In the genomic region with DNA sequence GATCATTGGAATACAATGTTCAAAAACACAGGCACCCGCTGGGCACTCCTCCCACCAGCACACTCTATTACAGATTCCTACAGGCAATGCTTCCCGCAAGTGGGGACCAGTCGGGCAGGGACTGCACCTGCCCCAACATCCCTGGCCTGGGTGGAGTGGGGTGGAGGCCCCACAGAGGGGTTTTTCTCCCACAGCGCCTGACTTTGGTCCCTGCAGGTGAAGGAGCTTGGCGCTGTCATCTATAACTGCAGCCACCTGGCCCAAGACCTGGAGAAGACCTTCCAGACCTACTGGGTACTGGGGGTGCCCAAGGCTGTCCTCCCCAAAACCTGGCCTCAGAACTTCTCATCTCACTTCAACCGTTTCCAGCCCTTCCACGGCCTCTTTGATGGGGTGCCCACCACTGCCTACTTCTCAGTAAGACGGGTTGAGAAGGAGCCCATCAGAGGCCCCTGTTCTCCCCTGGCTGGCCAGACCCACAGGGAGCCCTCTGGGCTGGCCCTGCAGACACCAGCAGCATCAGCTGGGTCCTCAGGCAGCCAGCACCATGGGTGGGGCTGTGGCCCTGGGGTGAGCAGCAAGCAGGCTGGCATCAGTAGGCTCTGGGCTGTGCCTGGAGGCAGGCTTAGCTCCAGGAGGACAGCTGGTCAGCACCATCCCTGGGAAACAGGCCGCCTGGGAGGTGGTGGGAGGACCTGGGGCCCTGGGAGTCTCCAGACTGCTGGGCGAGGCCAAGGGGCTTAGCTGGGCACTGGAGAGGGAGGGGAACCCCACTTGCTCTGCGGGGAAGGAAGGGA, we compare ENCODE assay signal across 24 cellular contexts. TPM values are rescaled to one million over a fixed set of nuclear protein-coding genes. Genes with fewer than 3 reads are reported as not detected.
DNase-seq lines count a peak whose midpoint lies in the region; ATAC-seq and TF ChIP-seq lines count a peak whose summit lies in the region.
"Had no signal": no experiment of that assay in that cellular context is flagged by ENCODE, and none has a peak within 500 bp of the region (broad histone marks: within the 10 kb centered on the region; RNA-seq: fewer than 3 reads in every experiment).

No MANE protein-coding gene starts in this region.

- no peak for TF ChIP-seq EP300 in transverse colon (IDR thresholded peaks at IDR 0.05; ENCODE audit: low read depth)

- no peak for TF ChIP-seq CTCF in heart right ventricle (IDR thresholded peaks at IDR 0.05)
- TF ChIP-seq CTCF in Peyer's patch (IDR thresholded peaks at IDR 0.05), result no peak
- no peak for TF ChIP-seq CTCF in transverse colon (IDR thresholded peaks at IDR 0.05)

- DNase-seq in right cardiac atrium, result peak in 2 of 3 donors; percentile 46 to 48
- DNase-seq in heart right ventricle, result no peak
- peak in 2 of 3 donors; percentile 36 to 44 for DNase-seq in Peyer's patch
- no peak for DNase-seq in memory B cell (ENCODE audit: low spot score in 2 of 2)
- DNase-seq in ureter (ENCODE audit: low spot score), result peak; percentile 37
- DNase-seq in NAMALWA (ENCODE audit: low spot score), result no peak
- no peak for DNase-seq in transverse colon
- DNase-seq: activated CD4-positive, alpha-beta T cell treated with anti-CD3 and anti-CD28 coated beads for 36 hours; activated naive CD8-positive, alpha-beta T cell treated with anti-CD3 and anti-CD28 coated beads, Interleukin-2, amount 50 U/mL, for 24 hours; CD4-positive, alpha-beta memory T cell; DMS153; effector memory CD8-positive, alpha-beta T cell; kidney glomerular epithelial cell; mesenchymal stem cell; NCI-H1417; NCI-H446 treated with DMSO at 0.1 percent for 48 hours; SHP77; SW 1271 had no signal

- H3K4me1 ChIP-seq in right cardiac atrium (ENCODE audit: control insufficient read depth, insufficient read depth, low read length), result no peaks in the 10 kb centered on the region
- H3K4me1 ChIP-seq in heart right ventricle, result peaks cover 6 to 31% (median 14%) of the 10 kb centered on the region in 9 donors
- peaks cover 0 to 20% (median 5%) of the 10 kb centered on the region in 4 donors for H3K4me1 ChIP-seq in Peyer's patch
- peaks cover 0 to 13% (median 8%) of the 10 kb centered on the region in 4 donors for H3K4me1 ChIP-seq in transverse colon

- peaks cover 2% of the 10 kb centered on the region for H3K27me3 Mint-ChIP-seq in memory B cell

- H3K36me3 ChIP-seq in heart right ventricle, result no peaks in the 10 kb centered on the region
- no peaks in the 10 kb centered on the region for H3K36me3 ChIP-seq in Peyer's patch
- no peaks in the 10 kb centered on the region for H3K36me3 ChIP-seq in transverse colon
- H3K36me3 ChIP-seq: suprapubic skin had no signal

- H3K4me3 ChIP-seq in right cardiac atrium (ENCODE audit: low read length) (no peak overlapping the region), heart right ventricle (no peak overlapping the region), Peyer's patch (no peak overlapping the region), transverse colon (no peak overlapping the region)
- H3K4me3 ChIP-seq: suprapubic skin had no signal

- no peaks in the 10 kb centered on the region for H3K9me3 ChIP-seq in right cardiac atrium (ENCODE audit: control insufficient read depth, low read length)
- no peaks in the 10 kb centered on the region for H3K9me3 ChIP-seq in heart right ventricle
- H3K9me3 ChIP-seq in Peyer's patch, result no peaks in the 10 kb centered on the region
- no peaks in the 10 kb centered on the region for H3K9me3 ChIP-seq in transverse colon
- H3K9me3 ChIP-seq: suprapubic skin had no signal

- 80% methylated on average over 11 of the region's 11 CpGs for WGBS in right cardiac atrium
- WGBS in heart right ventricle, 2 donors, result 82 to 87% methylated on average over 11 of the region's 11 CpGs
- 76 to 87% methylated on average over 3 to 10 of the region's 11 CpGs for WGBS in transverse colon (ENCODE audit: low coverage in 1 of 2), 2 donors

- peaks cover 17% of the 10 kb centered on the region for H3K4me1 Mint-ChIP-seq in memory B cell
- H3K4me1 Mint-ChIP-seq: activated T-helper 17 cell treated with anti-CD3 and anti-CD28 coated beads, Interleukin-2, amount 50 U/mL, for 72 hours had no signal

- H3K9me3 Mint-ChIP-seq in memory B cell, result no peaks in the 10 kb centered on the region
- H3K9me3 Mint-ChIP-seq: activated naive CD8-positive, alpha-beta T cell treated with anti-CD3 and anti-CD28 coated beads, Interleukin-2, amount 50 U/mL, for 24 hours; activated T-helper 17 cell treated with anti-CD3 and anti-CD28 coated beads, Interleukin-2, amount 50 U/mL, for 72 hours; CD4-positive, alpha-beta memory T cell; effector memory CD8-positive, alpha-beta T cell; naive thymus-derived CD4-positive, alpha-beta T cell had no signal

- peaks cover 2% of the 10 kb centered on the region for H3K36me3 Mint-ChIP-seq in memory B cell
- H3K36me3 Mint-ChIP-seq: CD4-positive, alpha-beta memory T cell had no signal

- in situ Hi-C loops in transverse colon (cut with MboI; ENCODE audit: low pct_ligation_motif_present in 1 of 4, low pct_unique_long_range_greater_than_20kb in 1 of 4, low sequenced_read_pairs in 3 of 4), result no loop called here

- no peak overlapping the region for H3K27ac Mint-ChIP-seq in memory B cell
- H3K27ac Mint-ChIP-seq: activated CD4-positive, alpha-beta T cell treated with anti-CD3 and anti-CD28 coated beads for 36 hours; activated naive CD8-positive, alpha-beta T cell treated with anti-CD3 and anti-CD28 coated beads, Interleukin-2, amount 50 U/mL, for 24 hours; activated T-helper 17 cell treated with anti-CD3 and anti-CD28 coated beads, Interleukin-2, amount 50 U/mL, for 72 hours; CD4-positive, alpha-beta memory T cell; effector memory CD8-positive, alpha-beta T cell had no signal

- ATAC-seq in right cardiac atrium (no peak), heart right ventricle (no peak), memory B cell (ENCODE audit: low read depth) (no peak), HG03432 (IDR thresholded peaks at IDR 0.05; ENCODE audit: unreplicated experiment) (no peak)
- ATAC-seq: activated CD4-positive, alpha-beta T cell treated with anti-CD3 and anti-CD28 coated beads for 36 hours; activated naive CD8-positive, alpha-beta T cell treated with anti-CD3 and anti-CD28 coated beads, Interleukin-2, amount 50 U/mL, for 24 hours; activated T-helper 17 cell treated with anti-CD3 and anti-CD28 coated beads, Interleukin-2, amount 50 U/mL, for 72 hours; effector memory CD8-positive, alpha-beta T cell; esophagus mucosa; naive thymus-derived CD4-positive, alpha-beta T cell had no signal

- H3K4me3 Mint-ChIP-seq in memory B cell, result peak overlapping the region; percentile 39
- H3K4me3 Mint-ChIP-seq: activated CD4-positive, alpha-beta T cell treated with anti-CD3 and anti-CD28 coated beads for 36 hours; activated naive CD8-positive, alpha-beta T cell treated with anti-CD3 and anti-CD28 coated beads, Interleukin-2, amount 50 U/mL, for 24 hours; activated T-helper 17 cell treated with anti-CD3 and anti-CD28 coated beads, Interleukin-2, amount 50 U/mL, for 72 hours; effector memory CD8-positive, alpha-beta T cell had no signal

- H3K27me3 ChIP-seq in right cardiac atrium (ENCODE audit: control insufficient read depth, insufficient read depth) (no peaks in the 10 kb centered on the region), heart right ventricle (peaks cover 0 to 44% (median 13%) of the 10 kb centered on the region in 7 donors), Peyer's patch (no peaks in the 10 kb centered on the region), transverse colon (peaks cover 45% of the 10 kb centered on the region)
- H3K27me3 ChIP-seq: suprapubic skin had no signal

- TF ChIP-seq POLR2A in Peyer's patch (IDR thresholded peaks at IDR 0.05) (no peak), transverse colon (IDR thresholded peaks at IDR 0.05) (no peak)

- H3K27ac ChIP-seq in right cardiac atrium (ENCODE audit: low read length) (no peak overlapping the region), heart right ventricle (no peak overlapping the region), Peyer's patch (no peak overlapping the region), transverse colon (no peak overlapping the region)
- H3K27ac ChIP-seq: HL-60, suprapubic skin had no signal

- intact Hi-C loops in right cardiac atrium (cut with DNase I), result no loop called here
- intact Hi-C loops in heart right ventricle (cut with DNase I), result loop anchor here in 1 of 10 donors (5.0 kb wide), 1 partner anchor 37 kb away; no protein-coding TSS in a partner anchor
- intact Hi-C loops in transverse colon (cut with DNase I; ENCODE audit: low total_unique reads), result no loop called here

RNA-seq across cellular contexts. Expression of a gene that starts 6.0 kb away (rescaled TPM):
- total RNA-seq in right cardiac atrium (under 1 TPM; 0.06 to 0.88 (median 0.20) TPM), heart right ventricle (under 1 TPM in 9 of 10 donors, not detected in 1; 0.23 to 0.91 (median 0.50) TPM), Peyer's patch (1 to 10 TPM in 2 of 4 donors, not detected in 2; 1.7 to 4.1 TPM), ureter (2.6 TPM), transverse colon (1 to 10 TPM in 2 of 4 donors, not detected in 2; 1.1 TPM)
- polyA plus RNA-seq in right cardiac atrium (0.05 TPM), heart right ventricle (under 1 TPM; 0.07 to 0.13 TPM)
- total RNA-seq: activated CD4-positive, alpha-beta T cell treated with anti-CD3 and anti-CD28 coated beads for 36 hours; activated T-helper 17 cell treated with anti-CD3 and anti-CD28 coated beads, Interleukin-2, amount 50 U/mL, for 72 hours; CD4-positive, alpha-beta memory T cell had no signal

RNA-seq across cellular contexts. Expression of a gene that starts 47.5 kb away (rescaled TPM):
- total RNA-seq in right cardiac atrium, result 1 to 10 TPM; 2.5 to 5.7 (median 3.3) TPM
- polyA plus RNA-seq in right cardiac atrium, result 2.0 TPM
- total RNA-seq in heart right ventricle, result 10 to 100 TPM in 1 of 10 donors, 1 to 10 TPM in 9; 1.1 to 29.5 (median 2.6) TPM
- 1 to 10 TPM; 3.5 to 4.0 TPM for polyA plus RNA-seq in heart right ventricle
- 10 to 100 TPM in 3 of 4 donors, 1 to 10 TPM in 1; 3.2 to 19.0 (median 10.7) TPM for total RNA-seq in Peyer's patch
- 34.5 TPM for total RNA-seq in ureter
- 10 to 100 TPM; 19.4 to 75.2 (median 28.5) TPM for total RNA-seq in transverse colon
- polyA plus RNA-seq: CD4-positive, alpha-beta memory T cell; naive thymus-derived CD4-positive, alpha-beta T cell had no signal

RNA-seq across cellular contexts. Expression of a gene that starts 54.9 kb away (rescaled TPM):
- 1 to 10 TPM; 1.8 to 4.2 (median 3.1) TPM for total RNA-seq in right cardiac atrium
- polyA plus RNA-seq in right cardiac atrium, result 2.4 TPM
- total RNA-seq in heart right ventricle, result 1 to 10 TPM; 1.2 to 3.1 (median 2.4) TPM
- 1 to 10 TPM; 2.9 to 3.5 TPM for polyA plus RNA-seq in heart right ventricle
- total RNA-seq in Peyer's patch, result 1 to 10 TPM in 2 of 4 donors, under 1 TPM in 1, not detected in 1; 0.88 to 3.8 (median 2.8) TPM
- 17.3 TPM for total RNA-seq in ureter
- total RNA-seq in transverse colon, result 1 to 10 TPM in 3 of 4 donors, under 1 TPM in 1; 0.40 to 6.7 (median 5.3) TPM

Comparison
In these comparisons a context has a peak if more than half of its experiments do, and no peak if none do; other contexts are left out.
1. DNase-seq: peak in right cardiac atrium (2 of 3), Peyer's patch (2 of 3) and ureter (single experiment); none in heart right ventricle (0 of 2), memory B cell (0 of 2), NAMALWA (single experiment) and transverse colon (single experiment).